Comparison of ENCODE assay signal across 8 cellular contexts in genomic region chr3:97972976-97973375, GRCh38. TPM values are rescaled to one million over a fixed set of nuclear protein-coding genes. Genes with fewer than 3 reads are reported as not detected.
DNase-seq lines count a peak whose midpoint lies in the region; ATAC-seq and TF ChIP-seq lines count a peak whose summit lies in the region.

No MANE protein-coding gene starts in this region.

- no peak for TF ChIP-seq POLR2A in tibial nerve (IDR thresholded peaks at IDR 0.05)

- H3K4me3 ChIP-seq in kidney epithelial cell (ENCODE audit: low read depth, low read length), result peak overlapping the region; percentile 83
- peak overlapping the region; percentile 77 to 95 (median 90) for H3K4me3 ChIP-seq in tibial nerve

- POLR2A ChIA-PET in activated CD8-positive, alpha-beta T cell treated with anti-CD3 and anti-CD28 coated beads, Interleukin-2, amount 10 ng/mL, durations not matched to agents 7 days and 5 days (lab: Charles Lee), result no interaction called here

- no peaks in the 10 kb centered on the region for H3K9me3 Mint-ChIP-seq in activated T-cell treated with anti-CD3 and anti-CD28 coated beads, Interleukin-2, amount 50 U/mL, for 4 hours
- no peaks in the 10 kb centered on the region for H3K9me3 Mint-ChIP-seq in activated CD8-positive, alpha-beta T cell treated with anti-CD3 and anti-CD28 coated beads, Interleukin-2, amount 10 ng/mL, durations not matched to agents 7 days and 5 days (ENCODE audit: insufficient read depth)

- peaks cover 46% of the 10 kb centered on the region for H3K4me1 Mint-ChIP-seq in activated T-cell treated with anti-CD3 and anti-CD28 coated beads, Interleukin-2, amount 50 U/mL, for 4 hours (ENCODE audit: low read depth)
- peaks cover 66% of the 10 kb centered on the region for H3K4me1 Mint-ChIP-seq in activated CD8-positive, alpha-beta T cell treated with anti-CD3 and anti-CD28 coated beads, Interleukin-2, amount 10 ng/mL, durations not matched to agents 7 days and 5 days (ENCODE audit: low read depth)

- WGBS in tibial nerve, 2 donors, result 94% methylated on average over 9 of the region's 9 CpGs

- H3K4me1 ChIP-seq in tibial nerve, result peaks cover 0 to 41% (median 9%) of the 10 kb centered on the region in 4 donors

- ATAC-seq in activated T-cell treated with anti-CD3 and anti-CD28 coated beads, Interleukin-2, amount 50 U/mL, for 4 hours, result no peak
- no peak for ATAC-seq in activated CD8-positive, alpha-beta T cell treated with anti-CD3 and anti-CD28 coated beads, Interleukin-2, amount 10 ng/mL, durations not matched to agents 7 days and 5 days
- ATAC-seq in HG03139 (IDR thresholded peaks at IDR 0.05; ENCODE audit: unreplicated experiment), result no peak

- no peaks in the 10 kb centered on the region for H3K9me3 ChIP-seq in tibial nerve

- TF ChIP-seq EP300 in tibial nerve (IDR thresholded peaks at IDR 0.05), result no peak

- CTCF ChIA-PET in activated CD8-positive, alpha-beta T cell treated with anti-CD3 and anti-CD28 coated beads, Interleukin-2, amount 10 ng/mL, durations not matched to agents 7 days and 5 days (lab: Charles Lee), result no interaction called here

- H3K4me3 Mint-ChIP-seq in activated T-cell treated with anti-CD3 and anti-CD28 coated beads, Interleukin-2, amount 50 U/mL, for 4 hours, result peak overlapping the region; percentile 77
- peak overlapping the region; percentile 66 for H3K4me3 Mint-ChIP-seq in activated CD8-positive, alpha-beta T cell treated with anti-CD3 and anti-CD28 coated beads, Interleukin-2, amount 10 ng/mL, durations not matched to agents 7 days and 5 days

- H3K27me3 ChIP-seq in kidney epithelial cell (ENCODE audit: control insufficient read depth, insufficient read depth, low read length) (no peaks in the 10 kb centered on the region), tibial nerve (no peaks in the 10 kb centered on the region)

- DNase-seq in activated T-cell treated with anti-CD3 and anti-CD28 coated beads, Interleukin-2, amount 50 U/mL, for 4 hours, result no peak
- no peak for DNase-seq in activated T-cell treated with anti-CD3 and anti-CD28 coated beads, Interleukin-2, amount 50 U/mL, for 1 hour
- DNase-seq in activated CD8-positive, alpha-beta T cell treated with anti-CD3 and anti-CD28 coated beads, Interleukin-2, amount 10 ng/mL, durations not matched to agents 7 days and 5 days, result no peak
- DNase-seq in kidney epithelial cell (ENCODE audit: low read depth) (no peak), tibial nerve (ENCODE audit: low spot score in 2 of 2) (no peak), COR-L47 (lab: John Stamatoyannopoulos, UW) (no peak)
- no peak for DNase-seq in activated CD8-positive, alpha-beta memory T cell treated with anti-CD3 and anti-CD28 coated beads for 24 hours

- H3K27me3 Mint-ChIP-seq in activated T-cell treated with anti-CD3 and anti-CD28 coated beads, Interleukin-2, amount 50 U/mL, for 4 hours (ENCODE audit: low read depth), result no peaks in the 10 kb centered on the region
- no peaks in the 10 kb centered on the region for H3K27me3 Mint-ChIP-seq in activated CD8-positive, alpha-beta T cell treated with anti-CD3 and anti-CD28 coated beads, Interleukin-2, amount 10 ng/mL, durations not matched to agents 7 days and 5 days (ENCODE audit: low read depth)

- H3K27ac Mint-ChIP-seq in activated CD8-positive, alpha-beta T cell treated with anti-CD3 and anti-CD28 coated beads, Interleukin-2, amount 10 ng/mL, durations not matched to agents 7 days and 5 days, result peak overlapping the region; percentile 8

- peaks cover 4% of the 10 kb centered on the region for H3K36me3 Mint-ChIP-seq in activated T-cell treated with anti-CD3 and anti-CD28 coated beads, Interleukin-2, amount 50 U/mL, for 4 hours (ENCODE audit: insufficient read depth)
- H3K36me3 Mint-ChIP-seq in activated CD8-positive, alpha-beta T cell treated with anti-CD3 and anti-CD28 coated beads, Interleukin-2, amount 10 ng/mL, durations not matched to agents 7 days and 5 days (ENCODE audit: low read depth), result peaks cover 2% of the 10 kb centered on the region

- TF ChIP-seq CTCF in kidney epithelial cell (IDR thresholded peaks at IDR 0.05; ENCODE audit: insufficient read depth, low read length, poor library complexity, severe bottlenecking) (no peak), tibial nerve (IDR thresholded peaks at IDR 0.05) (no peak)

- peak overlapping the region in 1 of 4 donors; percentile 91 for H3K27ac ChIP-seq in tibial nerve

- H3K36me3 ChIP-seq in kidney epithelial cell (ENCODE audit: control insufficient read depth, insufficient read depth, low read length) (no peaks in the 10 kb centered on the region), tibial nerve (no peaks in the 10 kb centered on the region)

RNA-seq across cellular contexts. Expression of gene RIOX2, which starts 0.7 kb away (rescaled TPM):
- total RNA-seq in activated T-cell treated with anti-CD3 and anti-CD28 coated beads, Interleukin-2, amount 50 U/mL, for 4 hours, result 10 to 100 TPM; 51.2 to 61.3 (median 56.3) TPM
- 10 to 100 TPM; 25.0 to 27.9 TPM for total RNA-seq in activated CD8-positive, alpha-beta T cell treated with anti-CD3 and anti-CD28 coated beads, Interleukin-2, amount 10 ng/mL, durations not matched to agents 7 days and 5 days
- 21.5 and 22.0 TPM in 2 replicates for total RNA-seq in kidney epithelial cell
- 10 to 100 TPM; 24.9 to 27.0 (median 26.8) TPM for total RNA-seq in tibial nerve
